17 cellular contexts compared by ENCODE assay signal in genomic region chr3:165653130-165653778, GRCh38.
DNase-seq lines count a peak whose midpoint lies in the region; ATAC-seq, FAIRE-seq and TF ChIP-seq lines count a peak whose summit lies in the region.
"Had no signal": no experiment of that assay in that cellular context is flagged by ENCODE, and none has a peak within 500 bp of the region (broad histone marks: within the 10 kb centered on the region; RNA-seq: fewer than 3 reads in every experiment).

No MANE protein-coding gene starts in this region.

- peak; percentile 29 for FAIRE-seq in D721Med (lab: Jason Lieb, UNC)
- no peak for FAIRE-seq in RCC 7860 (lab: Jason Lieb, UNC)

- no TSS peak for BruUV-seq in Caco-2 (replicated peaks; lab: Mats Ljungman, UMichigan)

- H3K4me3 ChIP-seq in mucosa of descending colon = no peak overlapping the region
- H3K4me3 ChIP-seq in Caco-2 (ENCODE audit: low read depth, low read length) = no peak overlapping the region

- H3K4me1 ChIP-seq in mucosa of descending colon (ENCODE audit: low read depth) = no peaks in the 10 kb centered on the region
- no peaks in the 10 kb centered on the region for H3K4me1 ChIP-seq in Caco-2
- H3K4me1 ChIP-seq: BE2C had no signal

- POLR2A ChIA-PET in Caco-2 (lab: Charles Lee) = no interaction called here

- no peaks in the 10 kb centered on the region for H3K4me1 Mint-ChIP-seq in Caco-2 (ENCODE audit: low read depth, unreplicated experiment)

- CTCF ChIA-PET in Caco-2 (lab: Charles Lee) = no interaction called here

- H3K36me3 ChIP-seq in mucosa of descending colon (ENCODE audit: low read depth) (no peaks in the 10 kb centered on the region), Caco-2 (ENCODE audit: control insufficient read depth, insufficient read depth, low read length) (no peaks in the 10 kb centered on the region)
- H3K36me3 ChIP-seq: BE2C had no signal

- no peaks in the 10 kb centered on the region for H3K36me3 Mint-ChIP-seq in Caco-2 (ENCODE audit: insufficient read depth, unreplicated experiment)

- H3K27me3 Mint-ChIP-seq in Caco-2 (ENCODE audit: insufficient read depth, unreplicated experiment) = no peaks in the 10 kb centered on the region

- no peak overlapping the region for H3K4me3 Mint-ChIP-seq in Caco-2 (ENCODE audit: unreplicated experiment)
- H3K4me3 Mint-ChIP-seq: HFFc6 had no signal

- TF ChIP-seq CTCF in D721Med (IDR thresholded peaks at IDR 0.05; ENCODE audit: insufficient read depth, missing control alignments) (no peak), mucosa of descending colon (IDR thresholded peaks at IDR 0.05) (no peak), Caco-2 (IDR thresholded peaks at IDR 0.05; ENCODE audit: insufficient read depth in 1 of 2, low read depth in 1 of 2, low read length in 1 of 2, severe bottlenecking in 1 of 2, unreplicated experiment in 1 of 2) (no peak)

- intact Hi-C loops in mucosa of descending colon (cut with DNase I, micrococcal nuclease) (no loop called here), Caco-2 (cut with micrococcal nuclease; ENCODE audit: unreplicated experiment) (no loop called here)

- peaks cover 5% of the 10 kb centered on the region for H3K9me3 ChIP-seq in mucosa of descending colon
- no peaks in the 10 kb centered on the region for H3K9me3 ChIP-seq in Caco-2
- H3K9me3 ChIP-seq: BE2C had no signal

- no peak for DNase-seq in D721Med (ENCODE audit: insufficient read length, low spot score)
- DNase-seq in M059J (ENCODE audit: low read depth) = peak; percentile 3
- peak; percentile 26 for DNase-seq in amniotic epithelial cell (ENCODE audit: low read depth)
- DNase-seq in mucosa of descending colon = peak in 1 of 3 donors; percentile 61
- no peak for DNase-seq in Caco-2
- DNase-seq in stimulated activated naive CD8-positive, alpha-beta T cell treated with anti-CD3 and anti-CD28 coated beads, Interleukin-15, Interleukin-2, amounts not matched to agents 100 U/mL and 50 U/mL, for 24 hours = no peak
- DNase-seq in RCC 7860 (ENCODE audit: low spot score) = no peak
- DNase-seq: BE2C, DMS79, H7, HFFc6, NCI-H1694, NCI-H2081, NCI-H2171 treated with DMSO at 0.1 percent for 48 hours, NCI-H524 treated with DMSO at 0.1 percent for 48 hours, SIG-M5 had no signal

- no peak overlapping the region for H3K27ac Mint-ChIP-seq in Caco-2 (ENCODE audit: unreplicated experiment)
- H3K27ac Mint-ChIP-seq: HFFc6 had no signal

- no peaks in the 10 kb centered on the region for H3K27me3 ChIP-seq in Caco-2 (replicated peaks; ENCODE audit: control insufficient read depth, insufficient read depth, low read length)
- H3K27me3 ChIP-seq: BE2C had no signal

- peak; percentile 86 for ATAC-seq in mucosa of descending colon
- no peak for ATAC-seq in stimulated activated naive CD8-positive, alpha-beta T cell treated with anti-CD3 and anti-CD28 coated beads, Interleukin-15, Interleukin-2, amounts not matched to agents 100 U/mL and 50 U/mL, for 24 hours
- ATAC-seq: SK-N-SH treated with all-trans-retinoic acid at 6 μM for 48 hours had no signal

- H3K9me3 Mint-ChIP-seq in Caco-2 (ENCODE audit: unreplicated experiment) = no peaks in the 10 kb centered on the region
- H3K9me3 Mint-ChIP-seq: HFFc6 had no signal

Comparison
In these comparisons a context has a peak if more than half of its experiments do, and no peak if none do; other contexts are left out.
1. DNase-seq: peak in M059J (single experiment) and amniotic epithelial cell (single experiment); none in D721Med (single experiment), Caco-2 (0 of 2), stimulated activated naive CD8-positive, alpha-beta T cell treated with anti-CD3 and anti-CD28 coated beads, Interleukin-15, Interleukin-2, amounts not matched to agents 100 U/mL and 50 U/mL, for 24 hours (single experiment) and RCC 7860 (single experiment).